Comparison of ENCODE assay signal across 3 cellular contexts in the genomic region with DNA sequence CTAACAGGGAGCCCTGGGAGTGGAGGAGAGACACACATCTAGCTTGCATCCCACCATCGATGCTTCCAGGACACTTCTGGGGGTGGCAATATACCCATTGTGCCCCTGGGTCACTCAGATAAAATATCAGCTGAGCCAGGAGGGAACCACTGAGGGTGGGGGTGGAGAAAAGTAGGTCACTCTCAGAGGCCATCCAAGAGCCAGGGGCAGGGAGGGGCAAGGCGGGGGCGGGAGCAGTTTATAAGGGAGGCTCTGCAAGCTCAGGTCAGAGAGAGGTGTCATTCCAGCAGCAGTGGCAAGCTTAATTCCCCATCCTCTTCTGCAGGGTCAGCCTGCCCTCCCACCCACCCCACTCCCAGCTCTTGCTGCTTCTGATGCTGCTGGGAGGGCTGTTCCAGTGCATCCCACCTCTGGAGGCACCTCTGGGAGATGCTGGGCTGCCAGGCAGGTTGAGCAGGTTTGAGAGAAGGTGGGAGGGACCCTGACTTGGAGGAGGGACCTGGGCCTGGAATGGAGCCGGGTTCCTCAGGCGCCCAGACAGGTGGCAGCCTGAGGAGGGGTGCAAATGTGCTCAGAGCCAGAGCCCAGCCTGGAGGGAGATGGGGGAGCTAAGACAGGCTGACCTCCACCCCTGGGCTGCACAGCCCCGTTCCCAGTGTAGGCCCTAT.
TF ChIP-seq lines count a peak whose summit lies in the region.

No MANE protein-coding gene starts in this region.

TF ChIP-seq in Ishikawa, 13 proteins besides CTCF, POLR2A, EP300 and RAD21:
- 0 out of 2 replicates have a peak, but pooled peaks have one; percentile 36 for TF ChIP-seq ZBTB7A (IDR thresholded peaks at IDR 0.05; ENCODE audit: low read depth)
- TF ChIP-seq, protein P1, sequence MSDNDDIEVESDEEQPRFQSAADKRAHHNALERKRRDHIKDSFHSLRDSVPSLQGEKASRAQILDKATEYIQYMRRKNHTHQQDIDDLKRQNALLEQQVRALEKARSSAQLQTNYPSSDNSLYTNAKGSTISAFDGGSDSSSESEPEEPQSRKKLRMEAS (IDR thresholded peaks at IDR 0.05): peak; percentile 51; the same call in 1 of the 2 replicates
- no peak for TF ChIP-seq CREB1 (IDR thresholded peaks at IDR 0.05; ENCODE audit: low read depth)
- TF ChIP-seq FOXM1 (IDR thresholded peaks at IDR 0.05; ENCODE audit: borderline replicate concordance, low read depth): no peak
- TF ChIP-seq TCF12 (IDR thresholded peaks at IDR 0.05; ENCODE audit: low read depth): peak; percentile 44; the same call in 1 of the 2 replicates
- TF ChIP-seq TAF1 (IDR thresholded peaks at IDR 0.05; ENCODE audit: low read depth): no peak
- TF ChIP-seq NFIC (IDR thresholded peaks at IDR 0.05): peak; percentile 26; the same call in 1 of the 2 replicates
- peak; percentile 40; the same call in 1 of the 2 replicates for TF ChIP-seq TEAD4 (IDR thresholded peaks at IDR 0.05)

TF ChIP-seq in WTC11, 78 proteins besides CTCF, POLR2A, EP300 and RAD21:
- TF ChIP-seq, protein P2, sequence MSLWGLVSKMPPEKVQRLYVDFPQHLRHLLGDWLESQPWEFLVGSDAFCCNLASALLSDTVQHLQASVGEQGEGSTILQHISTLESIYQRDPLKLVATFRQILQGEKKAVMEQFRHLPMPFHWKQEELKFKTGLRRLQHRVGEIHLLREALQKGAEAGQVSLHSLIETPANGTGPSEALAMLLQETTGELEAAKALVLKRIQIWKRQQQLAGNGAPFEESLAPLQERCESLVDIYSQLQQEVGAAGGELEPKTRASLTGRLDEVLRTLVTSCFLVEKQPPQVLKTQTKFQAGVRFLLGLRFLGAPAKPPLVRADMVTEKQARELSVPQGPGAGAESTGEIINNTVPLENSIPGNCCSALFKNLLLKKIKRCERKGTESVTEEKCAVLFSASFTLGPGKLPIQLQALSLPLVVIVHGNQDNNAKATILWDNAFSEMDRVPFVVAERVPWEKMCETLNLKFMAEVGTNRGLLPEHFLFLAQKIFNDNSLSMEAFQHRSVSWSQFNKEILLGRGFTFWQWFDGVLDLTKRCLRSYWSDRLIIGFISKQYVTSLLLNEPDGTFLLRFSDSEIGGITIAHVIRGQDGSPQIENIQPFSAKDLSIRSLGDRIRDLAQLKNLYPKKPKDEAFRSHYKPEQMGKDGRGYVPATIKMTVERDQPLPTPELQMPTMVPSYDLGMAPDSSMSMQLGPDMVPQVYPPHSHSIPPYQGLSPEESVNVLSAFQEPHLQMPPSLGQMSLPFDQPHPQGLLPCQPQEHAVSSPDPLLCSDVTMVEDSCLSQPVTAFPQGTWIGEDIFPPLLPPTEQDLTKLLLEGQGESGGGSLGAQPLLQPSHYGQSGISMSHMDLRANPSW (CRISPR knock-in tag; conservative IDR thresholded peaks at IDR 0.05; ENCODE audit: low read depth): no peak
- no peak for TF ChIP-seq TEAD4 (CRISPR knock-in tag; IDR thresholded peaks at IDR 0.05)
- no peak for TF ChIP-seq CREM (CRISPR knock-in tag; IDR thresholded peaks at IDR 0.05)

TF ChIP-seq in HepG2, 621 proteins besides CTCF, POLR2A, EP300 and RAD21:
- TF ChIP-seq GATAD2A (CRISPR knock-in tag; IDR thresholded peaks at IDR 0.05): no peak
- TF ChIP-seq, protein P3, sequence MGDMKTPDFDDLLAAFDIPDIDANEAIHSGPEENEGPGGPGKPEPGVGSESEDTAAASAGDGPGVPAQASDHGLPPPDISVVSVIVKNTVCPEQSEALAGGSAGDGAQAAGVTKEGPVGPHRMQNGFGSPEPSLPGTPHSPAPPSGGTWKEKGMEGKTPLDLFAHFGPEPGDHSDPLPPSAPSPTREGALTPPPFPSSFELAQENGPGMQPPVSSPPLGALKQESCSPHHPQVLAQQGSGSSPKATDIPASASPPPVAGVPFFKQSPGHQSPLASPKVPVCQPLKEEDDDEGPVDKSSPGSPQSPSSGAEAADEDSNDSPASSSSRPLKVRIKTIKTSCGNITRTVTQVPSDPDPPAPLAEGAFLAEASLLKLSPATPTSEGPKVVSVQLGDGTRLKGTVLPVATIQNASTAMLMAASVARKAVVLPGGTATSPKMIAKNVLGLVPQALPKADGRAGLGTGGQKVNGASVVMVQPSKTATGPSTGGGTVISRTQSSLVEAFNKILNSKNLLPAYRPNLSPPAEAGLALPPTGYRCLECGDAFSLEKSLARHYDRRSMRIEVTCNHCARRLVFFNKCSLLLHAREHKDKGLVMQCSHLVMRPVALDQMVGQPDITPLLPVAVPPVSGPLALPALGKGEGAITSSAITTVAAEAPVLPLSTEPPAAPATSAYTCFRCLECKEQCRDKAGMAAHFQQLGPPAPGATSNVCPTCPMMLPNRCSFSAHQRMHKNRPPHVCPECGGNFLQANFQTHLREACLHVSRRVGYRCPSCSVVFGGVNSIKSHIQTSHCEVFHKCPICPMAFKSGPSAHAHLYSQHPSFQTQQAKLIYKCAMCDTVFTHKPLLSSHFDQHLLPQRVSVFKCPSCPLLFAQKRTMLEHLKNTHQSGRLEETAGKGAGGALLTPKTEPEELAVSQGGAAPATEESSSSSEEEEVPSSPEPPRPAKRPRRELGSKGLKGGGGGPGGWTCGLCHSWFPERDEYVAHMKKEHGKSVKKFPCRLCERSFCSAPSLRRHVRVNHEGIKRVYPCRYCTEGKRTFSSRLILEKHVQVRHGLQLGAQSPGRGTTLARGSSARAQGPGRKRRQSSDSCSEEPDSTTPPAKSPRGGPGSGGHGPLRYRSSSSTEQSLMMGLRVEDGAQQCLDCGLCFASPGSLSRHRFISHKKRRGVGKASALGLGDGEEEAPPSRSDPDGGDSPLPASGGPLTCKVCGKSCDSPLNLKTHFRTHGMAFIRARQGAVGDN (CRISPR knock-in tag; IDR thresholded peaks at IDR 0.05): 0 out of 2 replicates have a peak, but pooled peaks have one; percentile 10
